1 cellular context compared by ENCODE assay signal in the genomic region with DNA sequence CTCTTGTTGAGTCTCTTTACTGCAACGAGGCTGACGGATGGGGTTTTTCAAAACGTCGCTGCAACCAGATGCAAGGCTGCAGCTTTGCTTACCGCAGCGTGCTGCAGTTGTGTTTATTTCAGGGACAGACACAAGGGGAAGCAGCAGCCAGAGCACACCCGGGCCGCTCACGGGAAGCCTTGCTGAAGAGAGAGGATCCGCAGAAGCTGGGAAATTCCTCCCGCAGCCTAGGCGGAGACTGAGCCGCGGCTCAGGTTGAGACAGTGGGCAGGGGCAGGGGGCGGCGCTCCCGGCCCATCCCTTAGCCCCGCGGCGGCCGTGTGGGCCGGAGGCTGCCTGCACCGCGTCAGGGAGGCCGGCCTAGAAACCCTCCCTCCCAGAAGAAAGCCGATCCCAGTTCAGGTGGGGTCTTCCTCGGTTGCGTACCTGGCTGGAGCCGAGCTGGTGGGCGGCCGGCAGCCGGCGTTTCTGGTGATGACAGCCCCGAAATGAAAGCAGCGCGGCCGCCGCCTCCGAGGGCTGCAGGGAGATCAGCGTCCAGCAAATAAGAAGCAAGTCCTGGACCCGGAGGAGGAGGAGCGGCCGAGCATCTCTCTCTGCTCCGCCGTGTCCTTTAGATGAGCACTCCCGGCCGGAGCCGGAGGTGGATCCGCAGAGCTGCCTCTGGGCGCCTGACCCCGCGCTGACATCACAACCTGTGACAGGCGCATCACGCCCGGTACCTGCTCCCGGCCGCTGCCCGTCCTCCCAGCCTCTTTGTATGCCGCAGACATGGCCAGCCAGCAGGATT.
TF ChIP-seq lines count a peak whose summit lies in the region.

A gene (plus strand): TSS at position 750 of the 790 bp plus-strand sequence. CDS start 22 bp downstream, at position 772.

TF ChIP-seq in GM12878, 131 proteins besides CTCF, POLR2A, EP300 and RAD21 (continued from another document):
- TF ChIP-seq, protein P1, sequence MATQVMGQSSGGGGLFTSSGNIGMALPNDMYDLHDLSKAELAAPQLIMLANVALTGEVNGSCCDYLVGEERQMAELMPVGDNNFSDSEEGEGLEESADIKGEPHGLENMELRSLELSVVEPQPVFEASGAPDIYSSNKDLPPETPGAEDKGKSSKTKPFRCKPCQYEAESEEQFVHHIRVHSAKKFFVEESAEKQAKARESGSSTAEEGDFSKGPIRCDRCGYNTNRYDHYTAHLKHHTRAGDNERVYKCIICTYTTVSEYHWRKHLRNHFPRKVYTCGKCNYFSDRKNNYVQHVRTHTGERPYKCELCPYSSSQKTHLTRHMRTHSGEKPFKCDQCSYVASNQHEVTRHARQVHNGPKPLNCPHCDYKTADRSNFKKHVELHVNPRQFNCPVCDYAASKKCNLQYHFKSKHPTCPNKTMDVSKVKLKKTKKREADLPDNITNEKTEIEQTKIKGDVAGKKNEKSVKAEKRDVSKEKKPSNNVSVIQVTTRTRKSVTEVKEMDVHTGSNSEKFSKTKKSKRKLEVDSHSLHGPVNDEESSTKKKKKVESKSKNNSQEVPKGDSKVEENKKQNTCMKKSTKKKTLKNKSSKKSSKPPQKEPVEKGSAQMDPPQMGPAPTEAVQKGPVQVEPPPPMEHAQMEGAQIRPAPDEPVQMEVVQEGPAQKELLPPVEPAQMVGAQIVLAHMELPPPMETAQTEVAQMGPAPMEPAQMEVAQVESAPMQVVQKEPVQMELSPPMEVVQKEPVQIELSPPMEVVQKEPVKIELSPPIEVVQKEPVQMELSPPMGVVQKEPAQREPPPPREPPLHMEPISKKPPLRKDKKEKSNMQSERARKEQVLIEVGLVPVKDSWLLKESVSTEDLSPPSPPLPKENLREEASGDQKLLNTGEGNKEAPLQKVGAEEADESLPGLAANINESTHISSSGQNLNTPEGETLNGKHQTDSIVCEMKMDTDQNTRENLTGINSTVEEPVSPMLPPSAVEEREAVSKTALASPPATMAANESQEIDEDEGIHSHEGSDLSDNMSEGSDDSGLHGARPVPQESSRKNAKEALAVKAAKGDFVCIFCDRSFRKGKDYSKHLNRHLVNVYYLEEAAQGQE (IDR thresholded peaks at IDR 0.05; ENCODE audit: low read depth, low read length), result no peak
- TF ChIP-seq, protein P2, sequence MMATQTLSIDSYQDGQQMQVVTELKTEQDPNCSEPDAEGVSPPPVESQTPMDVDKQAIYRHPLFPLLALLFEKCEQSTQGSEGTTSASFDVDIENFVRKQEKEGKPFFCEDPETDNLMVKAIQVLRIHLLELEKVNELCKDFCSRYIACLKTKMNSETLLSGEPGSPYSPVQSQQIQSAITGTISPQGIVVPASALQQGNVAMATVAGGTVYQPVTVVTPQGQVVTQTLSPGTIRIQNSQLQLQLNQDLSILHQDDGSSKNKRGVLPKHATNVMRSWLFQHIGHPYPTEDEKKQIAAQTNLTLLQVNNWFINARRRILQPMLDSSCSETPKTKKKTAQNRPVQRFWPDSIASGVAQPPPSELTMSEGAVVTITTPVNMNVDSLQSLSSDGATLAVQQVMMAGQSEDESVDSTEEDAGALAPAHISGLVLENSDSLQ (IDR thresholded peaks at IDR 0.05), result no peak
- TF ChIP-seq GATAD2B (conservative IDR thresholded peaks at IDR 0.05; ENCODE audit: low read depth) (no peak), BHLHE40 (IDR thresholded peaks at IDR 0.05; ENCODE audit: borderline replicate concordance in 1 of 2, low read depth in 2 of 2, low read length in 1 of 2) (peak in 1 of 2 experiments; percentile 0; a peak in 1 of 4 replicates), IKZF1 (conservative IDR thresholded peaks at IDR 0.05) (peak; percentile 38; the same call in 1 of the 2 replicates), LARP7 (IDR thresholded peaks at IDR 0.05) (0 out of 2 replicates have a peak, but pooled peaks have one; percentile 25), MXI1 (IDR thresholded peaks at IDR 0.05; ENCODE audit: low read depth, low read length) (0 out of 2 replicates have a peak, but pooled peaks have one; percentile 10), ZBED1 (IDR thresholded peaks at IDR 0.05; ENCODE audit: borderline replicate concordance) (no peak), IKZF2 (IDR thresholded peaks at IDR 0.05) (no peak), POU2F2 (IDR thresholded peaks at IDR 0.05; ENCODE audit: borderline replicate concordance, low read depth, low read length) (no peak), TCF12 (IDR thresholded peaks at IDR 0.05; ENCODE audit: low read depth, low read length) (no peak), DPF2 (IDR thresholded peaks at IDR 0.05) (0 out of 2 replicates have a peak, but pooled peaks have one; percentile 38), RELA (IDR thresholded peaks at IDR 0.05; ENCODE audit: borderline replicate concordance, partially characterized antibody) (no peak)
- TF ChIP-seq, protein P3, sequence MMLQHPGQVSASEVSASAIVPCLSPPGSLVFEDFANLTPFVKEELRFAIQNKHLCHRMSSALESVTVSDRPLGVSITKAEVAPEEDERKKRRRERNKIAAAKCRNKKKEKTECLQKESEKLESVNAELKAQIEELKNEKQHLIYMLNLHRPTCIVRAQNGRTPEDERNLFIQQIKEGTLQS (IDR thresholded peaks at IDR 0.05; ENCODE audit: borderline replicate concordance, extremely low read depth, low read depth, low read length), result no peak
- TF ChIP-seq, protein P4, sequence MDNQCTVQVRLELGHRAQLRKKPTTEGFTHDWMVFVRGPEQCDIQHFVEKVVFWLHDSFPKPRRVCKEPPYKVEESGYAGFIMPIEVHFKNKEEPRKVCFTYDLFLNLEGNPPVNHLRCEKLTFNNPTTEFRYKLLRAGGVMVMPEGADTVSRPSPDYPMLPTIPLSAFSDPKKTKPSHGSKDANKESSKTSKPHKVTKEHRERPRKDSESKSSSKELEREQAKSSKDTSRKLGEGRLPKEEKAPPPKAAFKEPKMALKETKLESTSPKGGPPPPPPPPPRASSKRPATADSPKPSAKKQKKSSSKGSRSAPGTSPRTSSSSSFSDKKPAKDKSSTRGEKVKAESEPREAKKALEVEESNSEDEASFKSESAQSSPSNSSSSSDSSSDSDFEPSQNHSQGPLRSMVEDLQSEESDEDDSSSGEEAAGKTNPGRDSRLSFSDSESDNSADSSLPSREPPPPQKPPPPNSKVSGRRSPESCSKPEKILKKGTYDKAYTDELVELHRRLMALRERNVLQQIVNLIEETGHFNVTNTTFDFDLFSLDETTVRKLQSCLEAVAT (IDR thresholded peaks at IDR 0.05), result no peak
